In genomic region chr3:185330644-185331043, GRCh38 we compare ENCODE assay signal across 14 cellular contexts. TPM values are rescaled to one million over a fixed set of nuclear protein-coding genes. Genes with fewer than 3 reads are reported as not detected.
DNase-seq lines count a peak whose midpoint lies in the region; TF ChIP-seq lines count a peak whose summit lies in the region.
"Had no signal": no experiment of that assay in that cellular context is flagged by ENCODE, and none has a peak within 500 bp of the region (broad histone marks: within the 10 kb centered on the region; RNA-seq: fewer than 3 reads in every experiment).

No MANE protein-coding gene starts in this region.

- DNase-seq in CD14-positive monocyte (ENCODE audit: low spot score) (no peak), NCI-H2029 treated with DMSO at 0.1 percent for 48 hours (lab: John Stamatoyannopoulos, UW) (peak; percentile 21), endodermal cell (no peak), mesenchymal stem cell (no peak), NAMALWA (ENCODE audit: low spot score) (no peak), sigmoid colon (no peak), suprapubic skin (ENCODE audit: low spot score in 2 of 2) (no peak), DMS 273 (lab: John Stamatoyannopoulos, UW; ENCODE audit: unreplicated experiment) (no peak)
- DNase-seq: activated CD8-positive, alpha-beta memory T cell treated with anti-CD3 and anti-CD28 coated beads, Interleukin-2, amount 10 ng/mL, durations not matched to agents 7 days and 5 days; KG1; NCI-H2081 treated with DMSO at 0.1 percent for 48 hours; WERI-Rb-1 had no signal

- H3K4me1 ChIP-seq in endodermal cell (ENCODE audit: control insufficient read depth, insufficient read depth, low read length) (no peaks in the 10 kb centered on the region), mesenchymal stem cell (ENCODE audit: control insufficient read depth, insufficient read depth, low read depth, low read length) (no peaks in the 10 kb centered on the region), sigmoid colon (peaks cover 0 to 6% (median under 1%) of the 10 kb centered on the region in 4 donors), suprapubic skin (peaks cover 5% of the 10 kb centered on the region)
- H3K4me1 ChIP-seq: parathyroid adenoma had no signal

- intact Hi-C loops in CD14-positive monocyte (cut with micrococcal nuclease), result no loop called here
- intact Hi-C loops in sigmoid colon (cut with DNase I), result no loop called here

- H3K4me3 ChIP-seq in endodermal cell (ENCODE audit: low read length) (no peak overlapping the region), mesenchymal stem cell (ENCODE audit: insufficient read depth in 1 of 2, low read depth in 1 of 2, low read length in 2 of 2) (no peak overlapping the region), sigmoid colon (no peak overlapping the region), suprapubic skin (no peak overlapping the region)
- H3K4me3 ChIP-seq: GM12878 had no signal

- no peak overlapping the region for H3K4me2 ChIP-seq in mesenchymal stem cell (ENCODE audit: low read length, poor library complexity, severe bottlenecking)

- H3K9me3 ChIP-seq in endodermal cell (ENCODE audit: control insufficient read depth, low read length) (no peaks in the 10 kb centered on the region), mesenchymal stem cell (ENCODE audit: control insufficient read depth, low read length) (no peaks in the 10 kb centered on the region), sigmoid colon (no peaks in the 10 kb centered on the region), suprapubic skin (no peaks in the 10 kb centered on the region)

- H3K27me3 Mint-ChIP-seq in CD14-positive monocyte (ENCODE audit: low read depth in 3 of 3) (peaks cover 0 to 4% (median 3%) of the 10 kb centered on the region in 3 donors), endodermal cell (ENCODE audit: insufficient read depth) (peaks cover 9% of the 10 kb centered on the region)

- no peak overlapping the region for H2BK12ac ChIP-seq in mesenchymal stem cell (ENCODE audit: low read length in 2 of 2)

- TF ChIP-seq CTCF in CD14-positive monocyte (IDR thresholded peaks at IDR 0.05) (no peak), endodermal cell (conservative IDR thresholded peaks at IDR 0.05) (no peak), sigmoid colon (IDR thresholded peaks at IDR 0.05) (no peak), suprapubic skin (IDR thresholded peaks at IDR 0.05) (no peak)

- no peak overlapping the region for H2AFZ ChIP-seq in mesenchymal stem cell (ENCODE audit: low read depth, low read length)
- H2AFZ ChIP-seq: parathyroid adenoma had no signal

- peaks cover 3% of the 10 kb centered on the region in 2 donors for H3K36me3 Mint-ChIP-seq in CD14-positive monocyte
- H3K36me3 Mint-ChIP-seq in endodermal cell (ENCODE audit: low read depth), result no peaks in the 10 kb centered on the region
- H3K36me3 Mint-ChIP-seq: activated CD8-positive, alpha-beta memory T cell treated with anti-CD3 and anti-CD28 coated beads, Interleukin-2, amount 10 ng/mL, durations not matched to agents 7 days and 5 days had no signal

- H3K27ac ChIP-seq in endodermal cell (ENCODE audit: low read depth, low read length), result no peak overlapping the region
- no peak overlapping the region for H3K27ac ChIP-seq in mesenchymal stem cell (ENCODE audit: low read length, poor library complexity, severe bottlenecking)
- H3K27ac ChIP-seq in sigmoid colon, result no peak overlapping the region
- no peak overlapping the region for H3K27ac ChIP-seq in suprapubic skin
- H3K27ac ChIP-seq: parathyroid adenoma, WERI-Rb-1 had no signal

- WGBS in endodermal cell (ENCODE audit: insufficient coverage in 1 of 2, insufficient read length in 1 of 2), 2 experiments, result 90 to 95% methylated on average over 2 to 3 of the region's 3 CpGs
- WGBS in mesenchymal stem cell, result 94% methylated on average over 3 of the region's 3 CpGs
- WGBS in sigmoid colon, 2 donors, result 44 to 87% methylated on average over 3 of the region's 3 CpGs
- 86% methylated on average over 3 of the region's 3 CpGs for WGBS in suprapubic skin

- H3K4me1 Mint-ChIP-seq in CD14-positive monocyte (peaks cover 37% of the 10 kb centered on the region), endodermal cell (peaks cover 12% of the 10 kb centered on the region)

- H3K4me3 Mint-ChIP-seq in CD14-positive monocyte (no peak overlapping the region), endodermal cell (no peak overlapping the region)
- H3K4me3 Mint-ChIP-seq: activated CD8-positive, alpha-beta memory T cell treated with anti-CD3 and anti-CD28 coated beads, Interleukin-2, amount 10 ng/mL, durations not matched to agents 7 days and 5 days had no signal

- TF ChIP-seq POLR2A in sigmoid colon (IDR thresholded peaks at IDR 0.05) (no peak), suprapubic skin (IDR thresholded peaks at IDR 0.05) (no peak)

- no peak overlapping the region for H2BK15ac ChIP-seq in mesenchymal stem cell (ENCODE audit: low read depth, poor library complexity, severe bottlenecking)

- H3K9ac ChIP-seq in endodermal cell (ENCODE audit: extremely low read depth, low read length, poor library complexity, severe bottlenecking), result no peak overlapping the region
- H3K9ac ChIP-seq in mesenchymal stem cell (ENCODE audit: low read length), result no peak overlapping the region
- H3K9ac ChIP-seq: parathyroid adenoma had no signal

- peaks cover 0 to 5% (median 2%) of the 10 kb centered on the region in 7 donors for H3K9me3 Mint-ChIP-seq in CD14-positive monocyte
- H3K9me3 Mint-ChIP-seq in endodermal cell, result no peaks in the 10 kb centered on the region

- peaks cover 13% of the 10 kb centered on the region for H3K79me1 ChIP-seq in mesenchymal stem cell (replicated peaks; ENCODE audit: low read length, poor library complexity, severe bottlenecking)

- no peak overlapping the region for H3K14ac ChIP-seq in mesenchymal stem cell (ENCODE audit: low read length in 2 of 2)

- H2AK5ac ChIP-seq in mesenchymal stem cell (ENCODE audit: low read length, severe bottlenecking), result peak overlapping the region; percentile 55

- no peak overlapping the region for H2BK120ac ChIP-seq in mesenchymal stem cell (ENCODE audit: low read depth, low read length)

- no peak overlapping the region for H3K4ac ChIP-seq in mesenchymal stem cell (ENCODE audit: low read depth in 1 of 2, low read length in 2 of 2)

- no peak overlapping the region for H2BK5ac ChIP-seq in mesenchymal stem cell (ENCODE audit: low read depth, low read length, poor library complexity, severe bottlenecking)

- no peak overlapping the region for H3K23ac ChIP-seq in mesenchymal stem cell (ENCODE audit: low read length in 2 of 2)

- H4K91ac ChIP-seq in mesenchymal stem cell (ENCODE audit: low read length), result no peak overlapping the region

- H3K18ac ChIP-seq in mesenchymal stem cell (ENCODE audit: low read depth in 1 of 2, low read length in 2 of 2), result no peak overlapping the region

- H3K27me3 ChIP-seq in endodermal cell (ENCODE audit: control insufficient read depth, insufficient read depth, low read length, poor library complexity, severe bottlenecking) (no peaks in the 10 kb centered on the region), mesenchymal stem cell (ENCODE audit: control insufficient read depth in 1 of 2, insufficient read depth in 1 of 2, low read length in 2 of 2) (no peaks in the 10 kb centered on the region), sigmoid colon (no peaks in the 10 kb centered on the region), suprapubic skin (no peaks in the 10 kb centered on the region)

- TF ChIP-seq EP300 in sigmoid colon (IDR thresholded peaks at IDR 0.05), result no peak
- TF ChIP-seq EP300 in suprapubic skin (IDR thresholded peaks at IDR 0.05), result no peak

- H3K36me3 ChIP-seq in endodermal cell (ENCODE audit: control insufficient read depth, insufficient read depth, low read length), result no peaks in the 10 kb centered on the region
- H3K36me3 ChIP-seq in mesenchymal stem cell (ENCODE audit: control insufficient read depth in 1 of 2, insufficient read depth in 2 of 2, low read depth in 1 of 2, low read length in 2 of 2), result no peaks in the 10 kb centered on the region
- no peaks in the 10 kb centered on the region for H3K36me3 ChIP-seq in sigmoid colon
- H3K36me3 ChIP-seq in suprapubic skin, result no peaks in the 10 kb centered on the region
- H3K36me3 ChIP-seq: WERI-Rb-1 had no signal

- H4K8ac ChIP-seq in mesenchymal stem cell (ENCODE audit: low read length), result no peak overlapping the region

- H3K27ac Mint-ChIP-seq in CD14-positive monocyte, result peak overlapping the region; percentile 90 to 98 (median 95)
- peak overlapping the region; percentile 35 for H3K27ac Mint-ChIP-seq in endodermal cell
- H3K27ac Mint-ChIP-seq: activated CD8-positive, alpha-beta memory T cell treated with anti-CD3 and anti-CD28 coated beads, Interleukin-2, amount 10 ng/mL, durations not matched to agents 7 days and 5 days had no signal

RNA-seq across cellular contexts. Expression of gene MAP3K13, which starts 32.3 kb away (rescaled TPM):
- 10 to 100 TPM; 30.9 to 34.2 TPM for polyA plus RNA-seq in CD14-positive monocyte
- total RNA-seq in endodermal cell, result 10 to 100 TPM; 20.4 to 21.1 TPM
- 27.5 TPM for polyA plus RNA-seq in endodermal cell (2013, experiment 1 of 2)
- polyA plus RNA-seq in endodermal cell (2013, experiment 2 of 2), result 27.9 TPM
- polyA plus RNA-seq in mesenchymal stem cell (2013, experiment 1 of 2), result 34.5 TPM
- 37.7 TPM for polyA plus RNA-seq in mesenchymal stem cell (2013, experiment 2 of 2)
- total RNA-seq in sigmoid colon, result 10 to 100 TPM; 24.5 to 26.9 (median 25.9) TPM
- 10 to 100 TPM; 21.7 to 64.7 (median 53.5) TPM for polyA plus RNA-seq in sigmoid colon
- 10 to 100 TPM; 18.0 to 19.6 (median 18.6) TPM for total RNA-seq in suprapubic skin
